Comparison of ENCODE assay signal across 1 cellular context in genomic region chr9:109349431-109349846, GRCh38.
TF ChIP-seq lines count a peak whose summit lies in the region.

No MANE protein-coding gene starts in this region.

TF ChIP-seq in HepG2, 621 proteins besides CTCF, POLR2A, EP300 and RAD21 (continued from another document):
- TF ChIP-seq ZNF280D (CRISPR knock-in tag; IDR thresholded peaks at IDR 0.05), result no peak
- no peak for TF ChIP-seq GABPA (IDR thresholded peaks at IDR 0.05; ENCODE audit: low read depth, low read length)
- no peak for TF ChIP-seq GABPA (CRISPR knock-in tag; IDR thresholded peaks at IDR 0.05; ENCODE audit: low read depth)
- no peak for TF ChIP-seq HIC2 (CRISPR knock-in tag; IDR thresholded peaks at IDR 0.05; ENCODE audit: low read depth)
- TF ChIP-seq POLR2AphosphoS2 (IDR thresholded peaks at IDR 0.05; ENCODE audit: low read depth, low read length), result no peak
- no peak for TF ChIP-seq BRCA1 (CRISPR knock-in tag; IDR thresholded peaks at IDR 0.05)
- TF ChIP-seq, protein P1, sequence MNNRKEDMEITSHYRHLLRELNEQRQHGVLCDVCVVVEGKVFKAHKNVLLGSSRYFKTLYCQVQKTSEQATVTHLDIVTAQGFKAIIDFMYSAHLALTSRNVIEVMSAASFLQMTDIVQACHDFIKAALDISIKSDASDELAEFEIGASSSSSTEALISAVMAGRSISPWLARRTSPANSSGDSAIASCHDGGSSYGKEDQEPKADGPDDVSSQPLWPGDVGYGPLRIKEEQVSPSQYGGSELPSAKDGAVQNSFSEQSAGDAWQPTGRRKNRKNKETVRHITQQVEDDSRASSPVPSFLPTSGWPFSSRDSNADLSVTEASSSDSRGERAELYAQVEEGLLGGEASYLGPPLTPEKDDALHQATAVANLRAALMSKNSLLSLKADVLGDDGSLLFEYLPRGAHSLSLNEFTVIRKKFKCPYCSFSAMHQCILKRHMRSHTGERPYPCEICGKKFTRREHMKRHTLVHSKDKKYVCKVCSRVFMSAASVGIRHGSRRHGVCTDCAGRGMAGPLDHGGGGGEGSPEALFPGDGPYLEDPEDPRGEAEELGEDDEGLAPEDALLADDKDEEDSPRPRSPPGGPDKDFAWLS (CRISPR knock-in tag; IDR thresholded peaks at IDR 0.05; ENCODE audit: borderline replicate concordance), result no peak
- TF ChIP-seq NFRKB (IDR thresholded peaks at IDR 0.05), result no peak
